Comparison of ENCODE assay signal across 1 cellular context in genomic region chr6:12065321-12066140, GRCh38.
A peak's percentile ranks its signal among the peaks of the same experiment; 100 is the strongest.
TF ChIP-seq lines count a peak whose summit lies in the region.

No MANE protein-coding gene starts in this region.

TF ChIP-seq in K562, 482 proteins besides CTCF, POLR2A, EP300 and RAD21 (continued from another document):
- TF ChIP-seq MIER1 (IDR thresholded peaks at IDR 0.05; ENCODE audit: low read depth) (no peak), CC2D1A (IDR thresholded peaks at IDR 0.05) (0 out of 2 replicates have a peak, but pooled peaks have one; percentile 32), E2F4 (CRISPR knock-in tag; IDR thresholded peaks at IDR 0.05; ENCODE audit: low read depth) (no peak), RBM17 (IDR thresholded peaks at IDR 0.05; ENCODE audit: borderline replicate concordance, low read depth, low read length) (no peak), C11orf30 (IDR thresholded peaks at IDR 0.05; ENCODE audit: low read depth) (no peak), CTBP1 (IDR thresholded peaks at IDR 0.05; ENCODE audit: borderline replicate concordance) (peak; percentile 30; the same call in 1 of the 2 replicates), MEF2A (IDR thresholded peaks at IDR 0.05; ENCODE audit: control insufficient read depth, low read depth, low read length) (peak; percentile 98), NR3C1 (CRISPR knock-in tag; IDR thresholded peaks at IDR 0.05) (no peak), ZEB2 (IDR thresholded peaks at IDR 0.05) (peak; percentile 53; the same call in 1 of the 2 replicates), MEF2D (tag; conservative IDR thresholded peaks at IDR 0.05; ENCODE audit: low read depth) (peak; percentile 95), ZNF324 (CRISPR knock-in tag; IDR thresholded peaks at IDR 0.05) (no peak), ARID1B (IDR thresholded peaks at IDR 0.05) (peak; percentile 78), KDM1A (IDR thresholded peaks at IDR 0.05) (peak; percentile 90 to 94), MCM7 (IDR thresholded peaks at IDR 0.05) (no peak), MLLT1 (IDR thresholded peaks at IDR 0.05) (0 out of 4 replicates have a peak, but pooled peaks of 1 of the 2 experiments have one; percentile 23), ZBTB8A (IDR thresholded peaks at IDR 0.05; ENCODE audit: partially characterized antibody) (no peak), ZSCAN29 (IDR thresholded peaks at IDR 0.05) (no peak), NFATC3 (IDR thresholded peaks at IDR 0.05) (no peak), XRCC5 (IDR thresholded peaks at IDR 0.05; ENCODE audit: low read depth, low read length) (no peak), TEAD2 (tag; IDR thresholded peaks at IDR 0.05) (no peak), NFIC (IDR thresholded peaks at IDR 0.05) (peak; percentile 23; the same call in 1 of the 2 replicates), TEAD4 (IDR thresholded peaks at IDR 0.05; ENCODE audit: low read length) (peak; percentile 57; the same call in 1 of the 2 replicates), TEAD4 (CRISPR knock-in tag; IDR thresholded peaks at IDR 0.05; ENCODE audit: borderline replicate concordance) (no peak)
- TF ChIP-seq, protein P1, sequence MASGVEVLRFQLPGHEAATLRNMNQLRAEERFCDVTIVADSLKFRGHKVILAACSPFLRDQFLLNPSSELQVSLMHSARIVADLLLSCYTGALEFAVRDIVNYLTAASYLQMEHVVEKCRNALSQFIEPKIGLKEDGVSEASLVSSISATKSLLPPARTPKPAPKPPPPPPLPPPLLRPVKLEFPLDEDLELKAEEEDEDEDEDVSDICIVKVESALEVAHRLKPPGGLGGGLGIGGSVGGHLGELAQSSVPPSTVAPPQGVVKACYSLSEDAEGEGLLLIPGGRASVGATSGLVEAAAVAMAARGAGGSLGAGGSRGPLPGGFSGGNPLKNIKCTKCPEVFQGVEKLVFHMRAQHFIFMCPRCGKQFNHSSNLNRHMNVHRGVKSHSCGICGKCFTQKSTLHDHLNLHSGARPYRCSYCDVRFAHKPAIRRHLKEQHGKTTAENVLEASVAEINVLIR (CRISPR knock-in tag; IDR thresholded peaks at IDR 0.05): no peak
- TF ChIP-seq, protein P2, sequence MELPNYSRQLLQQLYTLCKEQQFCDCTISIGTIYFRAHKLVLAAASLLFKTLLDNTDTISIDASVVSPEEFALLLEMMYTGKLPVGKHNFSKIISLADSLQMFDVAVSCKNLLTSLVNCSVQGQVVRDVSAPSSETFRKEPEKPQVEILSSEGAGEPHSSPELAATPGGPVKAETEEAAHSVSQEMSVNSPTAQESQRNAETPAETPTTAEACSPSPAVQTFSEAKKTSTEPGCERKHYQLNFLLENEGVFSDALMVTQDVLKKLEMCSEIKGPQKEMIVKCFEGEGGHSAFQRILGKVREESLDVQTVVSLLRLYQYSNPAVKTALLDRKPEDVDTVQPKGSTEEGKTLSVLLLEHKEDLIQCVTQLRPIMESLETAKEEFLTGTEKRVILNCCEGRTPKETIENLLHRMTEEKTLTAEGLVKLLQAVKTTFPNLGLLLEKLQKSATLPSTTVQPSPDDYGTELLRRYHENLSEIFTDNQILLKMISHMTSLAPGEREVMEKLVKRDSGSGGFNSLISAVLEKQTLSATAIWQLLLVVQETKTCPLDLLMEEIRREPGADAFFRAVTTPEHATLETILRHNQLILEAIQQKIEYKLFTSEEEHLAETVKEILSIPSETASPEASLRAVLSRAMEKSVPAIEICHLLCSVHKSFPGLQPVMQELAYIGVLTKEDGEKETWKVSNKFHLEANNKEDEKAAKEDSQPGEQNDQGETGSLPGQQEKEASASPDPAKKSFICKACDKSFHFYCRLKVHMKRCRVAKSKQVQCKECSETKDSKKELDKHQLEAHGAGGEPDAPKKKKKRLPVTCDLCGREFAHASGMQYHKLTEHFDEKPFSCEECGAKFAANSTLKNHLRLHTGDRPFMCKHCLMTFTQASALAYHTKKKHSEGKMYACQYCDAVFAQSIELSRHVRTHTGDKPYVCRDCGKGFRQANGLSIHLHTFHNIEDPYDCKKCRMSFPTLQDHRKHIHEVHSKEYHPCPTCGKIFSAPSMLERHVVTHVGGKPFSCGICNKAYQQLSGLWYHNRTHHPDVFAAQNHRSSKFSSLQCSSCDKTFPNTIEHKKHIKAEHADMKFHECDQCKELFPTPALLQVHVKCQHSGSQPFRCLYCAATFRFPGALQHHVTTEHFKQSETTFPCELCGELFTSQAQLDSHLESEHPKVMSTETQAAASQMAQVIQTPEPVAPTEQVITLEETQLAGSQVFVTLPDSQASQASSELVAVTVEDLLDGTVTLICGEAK (IDR thresholded peaks at IDR 0.05): 0 out of 2 replicates have a peak, but pooled peaks have one; percentile 14
- TF ChIP-seq, protein P2 (CRISPR knock-in tag; IDR thresholded peaks at IDR 0.05): no peak
